Comparison of ENCODE assay signal across 21 cellular contexts in the genomic region with DNA sequence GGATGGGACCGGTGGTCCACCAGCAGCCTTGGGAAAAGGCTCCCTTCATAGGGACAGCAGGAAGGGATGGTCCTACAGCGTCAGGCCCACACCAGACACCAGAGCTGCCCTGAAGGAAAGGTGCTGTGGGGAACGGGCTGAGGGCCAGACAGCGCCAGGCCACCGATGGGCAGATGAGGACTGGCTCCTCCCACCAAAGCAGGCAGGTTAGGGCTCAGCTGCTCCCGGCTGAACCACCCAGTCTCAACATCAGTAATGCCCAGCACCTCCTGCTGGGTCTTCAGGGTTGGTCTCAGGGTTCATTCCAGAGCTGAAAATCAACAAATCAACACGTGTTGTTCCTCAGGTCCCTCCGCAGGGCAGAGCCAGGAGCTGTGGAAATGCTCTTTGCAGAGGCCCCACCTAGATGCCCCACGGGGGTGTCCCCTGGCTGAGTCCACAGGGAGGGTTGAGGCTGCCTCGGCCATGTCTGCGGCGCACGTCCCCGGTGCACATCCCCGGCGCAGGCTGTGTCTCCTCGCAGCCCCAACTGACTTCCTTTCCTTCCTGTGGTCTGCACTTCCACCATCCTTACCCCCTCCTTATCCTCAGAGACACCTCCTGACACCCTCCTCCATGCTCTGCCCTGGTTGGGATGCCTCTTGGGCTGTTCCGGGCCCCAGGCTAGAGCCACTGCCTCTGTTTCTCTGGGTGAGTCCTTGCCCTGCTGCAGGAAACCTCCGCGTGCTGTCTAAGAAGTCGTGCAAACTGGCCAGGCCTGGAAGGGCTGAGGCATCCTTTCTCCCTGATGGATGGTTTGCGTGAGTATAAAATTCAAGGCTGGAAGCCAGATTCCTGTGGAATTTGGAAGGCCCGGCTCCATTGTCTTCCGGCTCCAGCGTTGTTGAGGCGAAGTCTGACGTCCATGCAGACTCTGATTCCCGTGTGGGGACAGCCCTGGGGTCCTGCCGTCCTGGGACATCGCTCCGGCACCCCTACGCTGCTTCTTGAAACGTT. TPM values are rescaled to one million over a fixed set of nuclear protein-coding genes. Genes with fewer than 3 reads are reported as not detected.
DNase-seq lines count a peak whose midpoint lies in the region; ATAC-seq and TF ChIP-seq lines count a peak whose summit lies in the region.
"Had no signal": no experiment of that assay in that cellular context is flagged by ENCODE, and none has a peak within 500 bp of the region (broad histone marks: within the 10 kb centered on the region; RNA-seq: fewer than 3 reads in every experiment).

No MANE protein-coding gene starts in this region.

- H3K4me3 Mint-ChIP-seq in GM23338 = no peak overlapping the region
- H3K4me3 Mint-ChIP-seq in mesothelial cell of epicardium = no peak overlapping the region
- H3K4me3 Mint-ChIP-seq: activated T-helper 17 cell treated with anti-CD3 and anti-CD28 coated beads, Interleukin-2, amount 50 U/mL, for 72 hours had no signal

- no peak overlapping the region; a peak in 1 of 22 replicates for H3K27ac ChIP-seq in BLaER1 treated with 17β-estradiol and CSF1 and Interleukin-3, amounts not matched to agents 10 nM and 100 nM
- H3K27ac ChIP-seq in GM23338 (ENCODE audit: low read depth) (no peak overlapping the region), ascending aorta (no peak overlapping the region), hepatocyte (no peak overlapping the region)
- H3K27ac ChIP-seq: adrenal gland, epithelial cell of prostate had no signal

- H3K4me1 Mint-ChIP-seq in GM23338 (peaks cover 17% of the 10 kb centered on the region), mesothelial cell of epicardium (no peaks in the 10 kb centered on the region)
- H3K4me1 Mint-ChIP-seq: activated T-helper 17 cell treated with anti-CD3 and anti-CD28 coated beads, Interleukin-2, amount 50 U/mL, for 72 hours had no signal

- H3K9me3 Mint-ChIP-seq in GM23338 = no peaks in the 10 kb centered on the region
- H3K9me3 Mint-ChIP-seq in mesothelial cell of epicardium = peaks cover 3% of the 10 kb centered on the region
- H3K9me3 Mint-ChIP-seq: activated T-helper 17 cell treated with anti-CD3 and anti-CD28 coated beads, Interleukin-2, amount 50 U/mL, for 72 hours had no signal

- no peaks in the 10 kb centered on the region for H3K36me3 ChIP-seq in BLaER1 treated with 17β-estradiol and CSF1 and Interleukin-3, amounts not matched to agents 10 nM and 100 nM
- H3K36me3 ChIP-seq in GM23338 (ENCODE audit: insufficient read depth) (no peaks in the 10 kb centered on the region), ascending aorta (no peaks in the 10 kb centered on the region), hepatocyte (replicated peaks; ENCODE audit: insufficient read depth, low read depth) (no peaks in the 10 kb centered on the region)
- H3K36me3 ChIP-seq: adrenal gland, BE2C had no signal

- H3K79me2 ChIP-seq in GM23338 (replicated peaks; ENCODE audit: insufficient read depth) (no peaks in the 10 kb centered on the region), hepatocyte (no peaks in the 10 kb centered on the region)

- H3K9ac ChIP-seq in BLaER1 treated with 17β-estradiol and CSF1 and Interleukin-3, amounts not matched to agents 10 nM and 100 nM = peak overlapping the region in 3 of 11 experiments; percentile 6 to 39 (median 30); a peak in 3 of 22 replicates

- H3K27me3 Mint-ChIP-seq in GM23338 (ENCODE audit: insufficient read depth, low read depth, poor library complexity) = peaks cover 15% of the 10 kb centered on the region
- peaks cover 58% of the 10 kb centered on the region for H3K27me3 Mint-ChIP-seq in mesothelial cell of epicardium (ENCODE audit: low read depth)

- peaks cover 0 to 46% (median 13%) of the 10 kb centered on the region in 11 experiments; a peak in 12 of 22 replicates for H4K20me1 ChIP-seq in BLaER1 treated with 17β-estradiol and CSF1 and Interleukin-3, amounts not matched to agents 10 nM and 100 nM
- H4K20me1 ChIP-seq in GM23338 (replicated peaks; ENCODE audit: insufficient read depth) (no peaks in the 10 kb centered on the region), hepatocyte (ENCODE audit: insufficient read depth, poor library complexity, severe bottlenecking) (no peaks in the 10 kb centered on the region)

- ATAC-seq in GM23338 = no peak
- ATAC-seq: activated T-helper 17 cell treated with anti-CD3 and anti-CD28 coated beads, Interleukin-2, amount 50 U/mL, for 72 hours; K562 had no signal

- peaks cover 6 to 10% (median 8%) of the 10 kb centered on the region in 11 experiments; a peak in 16 of 22 replicates for H3K9me3 ChIP-seq in BLaER1 treated with 17β-estradiol and CSF1 and Interleukin-3, amounts not matched to agents 10 nM and 100 nM (replicated peaks in 1 of 11)
- H3K9me3 ChIP-seq in ascending aorta (no peaks in the 10 kb centered on the region), hepatocyte (ENCODE audit: low read depth) (no peaks in the 10 kb centered on the region)
- H3K9me3 ChIP-seq: adrenal gland, BE2C had no signal

- peak overlapping the region in 1 of 10 experiments; percentile 30; a peak in 1 of 20 replicates for H3K4me3 ChIP-seq in BLaER1 treated with 17β-estradiol and CSF1 and Interleukin-3, amounts not matched to agents 10 nM and 100 nM
- H3K4me3 ChIP-seq in GM23338 (no peak overlapping the region), fibroblast of pulmonary artery (replicated peaks; ENCODE audit: low read depth, low read length) (no peak overlapping the region), ascending aorta (no peak overlapping the region), hepatocyte (no peak overlapping the region)
- H3K4me3 ChIP-seq: adrenal gland, K562 had no signal

- H3K36me3 Mint-ChIP-seq in GM23338 (ENCODE audit: low read depth) (no peaks in the 10 kb centered on the region), mesothelial cell of epicardium (no peaks in the 10 kb centered on the region)

- TF ChIP-seq CTCF in GM23338 (conservative IDR thresholded peaks at IDR 0.05; ENCODE audit: low read depth in 2 of 2) (no peak), fibroblast of pulmonary artery (IDR thresholded peaks at IDR 0.05; ENCODE audit: low read length, missing control alignments) (no peak), mesothelial cell of epicardium (IDR thresholded peaks at IDR 0.05; ENCODE audit: unreplicated experiment) (no peak), ascending aorta (IDR thresholded peaks at IDR 0.05) (no peak), hepatocyte (IDR thresholded peaks at IDR 0.05; ENCODE audit: poor library complexity) (no peak)

- no peaks in the 10 kb centered on the region for H3K9me2 ChIP-seq in GM23338 (ENCODE audit: insufficient read depth)
- no peaks in the 10 kb centered on the region for H3K9me2 ChIP-seq in hepatocyte (replicated peaks; ENCODE audit: insufficient read depth)

- peaks cover 21 to 46% (median 43%) of the 10 kb centered on the region in 10 experiments for H3K4me1 ChIP-seq in BLaER1 treated with 17β-estradiol and CSF1 and Interleukin-3, amounts not matched to agents 10 nM and 100 nM
- H3K4me1 ChIP-seq in GM23338 (ENCODE audit: insufficient read depth) = peaks cover 7% of the 10 kb centered on the region
- no peaks in the 10 kb centered on the region for H3K4me1 ChIP-seq in ascending aorta
- H3K4me1 ChIP-seq in hepatocyte (ENCODE audit: insufficient read depth) = no peaks in the 10 kb centered on the region
- H3K4me1 ChIP-seq: adrenal gland, BE2C had no signal

- peaks cover 17 to 61% (median 45%) of the 10 kb centered on the region in 11 experiments for H3K27me3 ChIP-seq in BLaER1 treated with 17β-estradiol and CSF1 and Interleukin-3, amounts not matched to agents 10 nM and 100 nM
- H3K27me3 ChIP-seq in GM23338 (ENCODE audit: insufficient read depth) (no peaks in the 10 kb centered on the region), ascending aorta (no peaks in the 10 kb centered on the region), hepatocyte (peaks cover 3% of the 10 kb centered on the region)

- H3F3A ChIP-seq in GM23338 (replicated peaks; ENCODE audit: low read depth) = no peaks in the 10 kb centered on the region

- intact Hi-C loops in posterior vena cava (cut with DNase I) = no loop called here
- intact Hi-C loops in ascending aorta (cut with DNase I) = no loop called here

- DNase-seq in GM23338 (ENCODE audit: low spot score) (no peak), fibroblast of pulmonary artery (ENCODE audit: low read depth) (peak; percentile 74), posterior vena cava (ENCODE audit: low spot score) (peak; percentile 78), mesothelial cell of epicardium (ENCODE audit: low spot score in 2 of 2, unreplicated experiment in 2 of 2) (no peak), ascending aorta (ENCODE audit: low spot score in 2 of 2) (no peak), HK-2 (ENCODE audit: unreplicated experiment) (no peak), hepatocyte (ENCODE audit: low spot score) (no peak)
- DNase-seq: activated CD4-positive, alpha-beta T cell treated with anti-CD3 and anti-CD28 coated beads for 4 hours; adrenal gland; BE2C; cerebellar nuclear complex; EL; MM.1S; NCI-H146; NCI-H526 had no signal

- WGBS in hepatocyte (ENCODE audit: low lambda C conversion rate, missing lambda C conversion rate) = 85% methylated on average over 33 of the region's 33 CpGs

- 0 out of 2 replicates have a peak overlapping the region, but pooled peaks have one; percentile 0 for H3K27ac Mint-ChIP-seq in GM23338
- H3K27ac Mint-ChIP-seq in mesothelial cell of epicardium = no peak overlapping the region
- H3K27ac Mint-ChIP-seq: activated T-helper 17 cell treated with anti-CD3 and anti-CD28 coated beads, Interleukin-2, amount 50 U/mL, for 72 hours had no signal

- no peak overlapping the region for H2AFZ ChIP-seq in GM23338
- H2AFZ ChIP-seq in hepatocyte = no peak overlapping the region

- peak overlapping the region; percentile 48 to 90 (median 84) for H3K4me2 ChIP-seq in BLaER1 treated with 17β-estradiol and CSF1 and Interleukin-3, amounts not matched to agents 10 nM and 100 nM
- H3K4me2 ChIP-seq in GM23338 (no peak overlapping the region), hepatocyte (no peak overlapping the region)

TF ChIP-seq in GM23338, 12 proteins besides CTCF, POLR2A, EP300 and RAD21:
- TF ChIP-seq, protein P1, sequence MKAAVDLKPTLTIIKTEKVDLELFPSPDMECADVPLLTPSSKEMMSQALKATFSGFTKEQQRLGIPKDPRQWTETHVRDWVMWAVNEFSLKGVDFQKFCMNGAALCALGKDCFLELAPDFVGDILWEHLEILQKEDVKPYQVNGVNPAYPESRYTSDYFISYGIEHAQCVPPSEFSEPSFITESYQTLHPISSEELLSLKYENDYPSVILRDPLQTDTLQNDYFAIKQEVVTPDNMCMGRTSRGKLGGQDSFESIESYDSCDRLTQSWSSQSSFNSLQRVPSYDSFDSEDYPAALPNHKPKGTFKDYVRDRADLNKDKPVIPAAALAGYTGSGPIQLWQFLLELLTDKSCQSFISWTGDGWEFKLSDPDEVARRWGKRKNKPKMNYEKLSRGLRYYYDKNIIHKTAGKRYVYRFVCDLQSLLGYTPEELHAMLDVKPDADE (IDR thresholded peaks at IDR 0.05) = no peak
- TF ChIP-seq CREB1 (CRISPR knock-in tag; IDR thresholded peaks at IDR 0.05; ENCODE audit: low read depth) (no peak), NANOG (IDR thresholded peaks at IDR 0.05; ENCODE audit: borderline replicate concordance) (no peak)

RNA-seq across cellular contexts. Expression of gene CFAP46, which starts 32.8 kb away (rescaled TPM):
- total RNA-seq in GM23338 (2014; rRNA removed; shearing (Covaris generic)) = 2.8 and 3.1 TPM in 2 replicates
- 5.1 and 5.4 TPM in 2 replicates for polyA plus RNA-seq in GM23338 (2016; fragmentation: Nextera tagmentation; extraction: Ambion mirVana)
- under 1 TPM; 0.14 to 0.81 TPM for total RNA-seq in posterior vena cava
- total RNA-seq in mesothelial cell of epicardium = 3.1 to 4.1 TPM (median 3.2 TPM) in 3 replicates
- not detected for total RNA-seq in ascending aorta
- total RNA-seq in hepatocyte = 1.6 and 2.4 TPM in 2 replicates
- 1.5 and 2.2 TPM in 2 replicates for polyA plus RNA-seq in hepatocyte
- total RNA-seq: activated T-helper 17 cell treated with anti-CD3 and anti-CD28 coated beads, Interleukin-2, amount 50 U/mL, for 72 hours; K562; subcutaneous adipose tissue had no signal
- polyA plus RNA-seq: K562, urinary bladder had no signal

Comparison
In these comparisons a context has a peak if more than half of its experiments do, and no peak if none do; other contexts are left out.
1. H3K4me2 ChIP-seq: peak in BLaER1 treated with 17β-estradiol and CSF1 and Interleukin-3, amounts not matched to agents 10 nM and 100 nM (11 of 11); none in GM23338 (single experiment) and hepatocyte (single experiment).
2. DNase-seq: peak in fibroblast of pulmonary artery (single experiment) and posterior vena cava (single experiment); none in GM23338 (single experiment), mesothelial cell of epicardium (0 of 2), ascending aorta (0 of 2), HK-2 (single experiment) and hepatocyte (single experiment).